In the genomic region with DNA sequence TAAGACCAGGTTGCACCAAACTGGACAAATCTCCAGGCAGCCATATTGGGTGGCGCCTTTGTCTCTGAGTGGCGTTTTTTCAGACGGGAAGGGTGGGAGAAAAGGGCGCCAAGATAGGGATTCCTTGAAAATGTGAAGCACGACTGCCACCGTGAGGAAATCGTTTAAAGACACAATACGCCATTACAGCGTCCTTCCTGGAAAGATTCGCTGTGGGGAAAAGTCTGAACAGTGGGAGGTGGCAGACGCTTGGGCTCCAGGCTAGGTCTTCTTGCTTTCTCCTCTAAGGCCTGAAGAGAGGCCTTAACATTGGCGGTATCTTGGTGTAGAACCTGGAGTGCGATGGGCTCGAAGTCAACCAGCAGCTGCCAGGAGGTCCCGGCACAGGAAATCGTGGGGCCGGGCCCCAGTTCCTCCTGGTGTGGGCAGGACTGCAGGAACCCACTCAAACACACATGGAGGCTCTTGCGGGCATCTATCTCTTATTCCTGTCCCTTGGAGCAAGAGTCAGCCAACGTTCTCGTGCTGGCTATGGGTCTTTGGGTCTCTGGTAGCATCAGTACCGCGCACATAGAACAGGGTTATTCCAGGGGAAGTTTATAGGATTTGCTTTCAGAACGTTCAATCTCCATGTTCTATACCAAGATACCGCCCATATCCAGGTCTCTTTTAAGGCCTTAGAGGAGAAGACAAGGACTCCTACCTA, we compare ENCODE assay signal across 9 cellular contexts.
A peak's percentile ranks its signal among the peaks of the same experiment; 100 is the strongest.
DNase-seq lines count a peak whose midpoint lies in the region; ATAC-seq and TF ChIP-seq lines count a peak whose summit lies in the region.
"Had no signal": no experiment of that assay in that cellular context is flagged by ENCODE, and none has a peak within 500 bp of the region (broad histone marks: within the 10 kb centered on the region; RNA-seq: fewer than 3 reads in every experiment).

No MANE protein-coding gene starts in this region.

- in situ Hi-C loops in HAP-1 (cut with MboI; ENCODE audit: low sequenced_read_pairs) = no loop called here

- CTCF ChIA-PET in naive thymus-derived CD4-positive, alpha-beta T cell (lab: Charles Lee) = no interaction called here

- no peaks in the 10 kb centered on the region for H3K27me3 ChIP-seq in naive thymus-derived CD4-positive, alpha-beta T cell (ENCODE audit: control insufficient read depth in 2 of 2, insufficient read depth in 2 of 2, low read length in 2 of 2)
- H3K27me3 ChIP-seq in HAP-1 (ENCODE audit: low read depth) = no peaks in the 10 kb centered on the region

- no peaks in the 10 kb centered on the region for H3K9me3 Mint-ChIP-seq in naive thymus-derived CD4-positive, alpha-beta T cell
- H3K9me3 Mint-ChIP-seq in glutamatergic neuron (ENCODE audit: unreplicated experiment) = no peaks in the 10 kb centered on the region
- H3K9me3 Mint-ChIP-seq: memory B cell had no signal

- peak overlapping the region in 5 of 10 donors; percentile 83 to 92 (median 89) for H3K4me3 Mint-ChIP-seq in naive thymus-derived CD4-positive, alpha-beta T cell
- H3K4me3 Mint-ChIP-seq in glutamatergic neuron (ENCODE audit: unreplicated experiment) = no peak overlapping the region
- H3K4me3 Mint-ChIP-seq: memory B cell had no signal

- H3K36me3 ChIP-seq in naive thymus-derived CD4-positive, alpha-beta T cell (ENCODE audit: control insufficient read depth in 2 of 3, insufficient read depth in 3 of 3, low read length in 3 of 3) = peaks cover 0 to 4% (median 0%) of the 10 kb centered on the region in 3 experiments
- H3K36me3 ChIP-seq in HAP-1 (replicated peaks) = peaks cover 75% of the 10 kb centered on the region

- H3K27ac ChIP-seq in naive thymus-derived CD4-positive, alpha-beta T cell (ENCODE audit: low read depth, low read length) = peak overlapping the region; percentile 65

- H3K4me3 ChIP-seq in naive thymus-derived CD4-positive, alpha-beta T cell (ENCODE audit: low read length) = no peak overlapping the region
- no peak overlapping the region for H3K4me3 ChIP-seq in HAP-1

- intact Hi-C loops in naive thymus-derived CD4-positive, alpha-beta T cell (cut with micrococcal nuclease) = no loop called here

- POLR2A ChIA-PET in naive thymus-derived CD4-positive, alpha-beta T cell (lab: Charles Lee) = no interaction called here

- peaks cover 4 to 22% (median 8%) of the 10 kb centered on the region in 5 donors for H3K36me3 Mint-ChIP-seq in naive thymus-derived CD4-positive, alpha-beta T cell
- H3K36me3 Mint-ChIP-seq in glutamatergic neuron (ENCODE audit: unreplicated experiment) = no peaks in the 10 kb centered on the region
- H3K36me3 Mint-ChIP-seq: memory B cell had no signal

- H3K4me1 ChIP-seq in naive thymus-derived CD4-positive, alpha-beta T cell (ENCODE audit: control insufficient read depth in 2 of 2, insufficient read depth in 2 of 2, low read length in 2 of 2) = no peaks in the 10 kb centered on the region
- no peaks in the 10 kb centered on the region for H3K4me1 ChIP-seq in HAP-1

- TF ChIP-seq CTCF in glutamatergic neuron (IDR thresholded peaks at IDR 0.05; ENCODE audit: partially characterized antibody, unreplicated experiment) = no peak

- ATAC-seq in HG02885 (IDR thresholded peaks at IDR 0.05; ENCODE audit: poor library complexity, unreplicated experiment) = peak; percentile 67
- ATAC-seq in naive thymus-derived CD4-positive, alpha-beta T cell = no peak
- no peak for ATAC-seq in HG02938 (IDR thresholded peaks at IDR 0.05; ENCODE audit: unreplicated experiment)
- no peak for ATAC-seq in HG02981 (IDR thresholded peaks at IDR 0.05; ENCODE audit: unreplicated experiment)

- H3K27me3 Mint-ChIP-seq in naive thymus-derived CD4-positive, alpha-beta T cell = no peaks in the 10 kb centered on the region
- H3K27me3 Mint-ChIP-seq in glutamatergic neuron (ENCODE audit: unreplicated experiment) = no peaks in the 10 kb centered on the region
- H3K27me3 Mint-ChIP-seq: memory B cell had no signal

- peaks cover 0 to 4% (median 0%) of the 10 kb centered on the region in 7 donors for H3K4me1 Mint-ChIP-seq in naive thymus-derived CD4-positive, alpha-beta T cell
- no peaks in the 10 kb centered on the region for H3K4me1 Mint-ChIP-seq in glutamatergic neuron (ENCODE audit: low read depth, unreplicated experiment)
- H3K4me1 Mint-ChIP-seq: memory B cell had no signal

- DNase-seq in ELF-1 (ENCODE audit: low read depth, low spot score) (peak; percentile 93), glutamatergic neuron (no peak), HAP-1 (ENCODE audit: low spot score in 2 of 2) (no peak)
- DNase-seq in activated T-helper 9 cell treated with anti-CD3 and anti-CD28 coated beads, Interleukin-2, amount 50 U/mL, for 16 hours (ENCODE audit: low read depth) = peak; percentile 59
- peak in 5 of 9 donors; percentile 73 to 85 (median 83) for DNase-seq in naive thymus-derived CD4-positive, alpha-beta T cell

- no peaks in the 10 kb centered on the region for H3K9me3 ChIP-seq in naive thymus-derived CD4-positive, alpha-beta T cell (ENCODE audit: control insufficient read depth in 2 of 3, low read length in 3 of 3)
- H3K9me3 ChIP-seq in HAP-1 = no peaks in the 10 kb centered on the region

- H3K27ac Mint-ChIP-seq in naive thymus-derived CD4-positive, alpha-beta T cell = peak overlapping the region in 4 of 9 donors; percentile 74 to 92 (median 90)
- H3K27ac Mint-ChIP-seq in glutamatergic neuron (ENCODE audit: unreplicated experiment) = no peak overlapping the region
- H3K27ac Mint-ChIP-seq: memory B cell had no signal

Comparison
In these comparisons a context has a peak if more than half of its experiments do, and no peak if none do; other contexts are left out.
1. DNase-seq: peak in ELF-1 (single experiment), activated T-helper 9 cell treated with anti-CD3 and anti-CD28 coated beads, Interleukin-2, amount 50 U/mL, for 16 hours (single experiment) and naive thymus-derived CD4-positive, alpha-beta T cell (5 of 9); none in glutamatergic neuron (single experiment) and HAP-1 (0 of 2).